ENCODE assay signal across 8 cellular contexts in genomic region chr6:19805146-19805515, GRCh38. TPM values are rescaled to one million over a fixed set of nuclear protein-coding genes. Genes with fewer than 3 reads are reported as not detected.
DNase-seq lines count a peak whose midpoint lies in the region; ATAC-seq lines count a peak whose summit lies in the region.

No MANE protein-coding gene starts in this region.

- intact Hi-C loops in activated T-helper 1 cell treated with anti-CD3 and anti-CD28 coated beads, Interleukin-12 subunit alpha, Interleukin-12 subunit beta, Interleukin-2, Interleukin-4 antibody, amounts not matched to agents 30 ng/mL and 10 ng/mL and 1 ng/mL, durations not matched to agents 14 hours and 24 hours and 36 hours (cut with micrococcal nuclease): no loop called here

- DNase-seq in NCI-H82 (lab: John Stamatoyannopoulos, UW) (peak; percentile 47), NCI-H82 treated with DMSO at 0.1 percent for 48 hours (lab: John Stamatoyannopoulos, UW; ENCODE audit: unreplicated experiment) (no peak), inferior parietal cortex (ENCODE audit: extremely low spot score) (peak; percentile 22), superior temporal gyrus (ENCODE audit: extremely low spot score) (peak; percentile 22)
- no peak for DNase-seq in activated T-helper 1 cell treated with anti-CD3 and anti-CD28 coated beads, Interleukin-12 subunit alpha, Interleukin-12 subunit beta, Interleukin-2, Interleukin-4 antibody, amounts not matched to agents 30 ng/mL and 10 ng/mL and 1 ng/mL, durations not matched to agents 14 hours and 24 hours and 36 hours (ENCODE audit: low spot score)

- no peak for ATAC-seq in GM21529 (IDR thresholded peaks at IDR 0.05; ENCODE audit: unreplicated experiment)
- no peak for ATAC-seq in GM18861 (IDR thresholded peaks at IDR 0.05; ENCODE audit: unreplicated experiment)
- no peak for ATAC-seq in GM18907 (IDR thresholded peaks at IDR 0.05; ENCODE audit: unreplicated experiment)

- H3K27ac Mint-ChIP-seq in activated T-helper 1 cell treated with anti-CD3 and anti-CD28 coated beads, Interleukin-12 subunit alpha, Interleukin-12 subunit beta, Interleukin-2, Interleukin-4 antibody, amounts not matched to agents 30 ng/mL and 10 ng/mL and 1 ng/mL, durations not matched to agents 14 hours and 24 hours and 36 hours: no peak overlapping the region

- no peaks in the 10 kb centered on the region for H3K9me3 Mint-ChIP-seq in activated T-helper 1 cell treated with anti-CD3 and anti-CD28 coated beads, Interleukin-12 subunit alpha, Interleukin-12 subunit beta, Interleukin-2, Interleukin-4 antibody, amounts not matched to agents 30 ng/mL and 10 ng/mL and 1 ng/mL, durations not matched to agents 14 hours and 24 hours and 36 hours

- H3K36me3 Mint-ChIP-seq in activated T-helper 1 cell treated with anti-CD3 and anti-CD28 coated beads, Interleukin-12 subunit alpha, Interleukin-12 subunit beta, Interleukin-2, Interleukin-4 antibody, amounts not matched to agents 30 ng/mL and 10 ng/mL and 1 ng/mL, durations not matched to agents 14 hours and 24 hours and 36 hours (ENCODE audit: low read depth): peaks cover 1% of the 10 kb centered on the region

- peak overlapping the region; percentile 71 for H3K4me3 Mint-ChIP-seq in activated T-helper 1 cell treated with anti-CD3 and anti-CD28 coated beads, Interleukin-12 subunit alpha, Interleukin-12 subunit beta, Interleukin-2, Interleukin-4 antibody, amounts not matched to agents 30 ng/mL and 10 ng/mL and 1 ng/mL, durations not matched to agents 14 hours and 24 hours and 36 hours

- peaks cover 18% of the 10 kb centered on the region for H3K27me3 Mint-ChIP-seq in activated T-helper 1 cell treated with anti-CD3 and anti-CD28 coated beads, Interleukin-12 subunit alpha, Interleukin-12 subunit beta, Interleukin-2, Interleukin-4 antibody, amounts not matched to agents 30 ng/mL and 10 ng/mL and 1 ng/mL, durations not matched to agents 14 hours and 24 hours and 36 hours (ENCODE audit: insufficient read depth)

- H3K4me1 Mint-ChIP-seq in activated T-helper 1 cell treated with anti-CD3 and anti-CD28 coated beads, Interleukin-12 subunit alpha, Interleukin-12 subunit beta, Interleukin-2, Interleukin-4 antibody, amounts not matched to agents 30 ng/mL and 10 ng/mL and 1 ng/mL, durations not matched to agents 14 hours and 24 hours and 36 hours (ENCODE audit: low read depth): peaks cover 6% of the 10 kb centered on the region

RNA-seq across cellular contexts. Expression of gene ID4, which starts 32.0 kb away (rescaled TPM):
- total RNA-seq in activated T-helper 1 cell treated with anti-CD3 and anti-CD28 coated beads, Interleukin-12 subunit alpha, Interleukin-12 subunit beta, Interleukin-2, Interleukin-4 antibody, amounts not matched to agents 30 ng/mL and 10 ng/mL and 1 ng/mL, durations not matched to agents 14 hours and 24 hours and 36 hours: not detected in 2 replicates

Comparison
In these comparisons a context has a peak if more than half of its experiments do, and no peak if none do; other contexts are left out.
1. DNase-seq: peak in NCI-H82 (single experiment), inferior parietal cortex (single experiment) and superior temporal gyrus (single experiment); none in NCI-H82 treated with DMSO at 0.1 percent for 48 hours (single experiment) and activated T-helper 1 cell treated with anti-CD3 and anti-CD28 coated beads, Interleukin-12 subunit alpha, Interleukin-12 subunit beta, Interleukin-2, Interleukin-4 antibody, amounts not matched to agents 30 ng/mL and 10 ng/mL and 1 ng/mL, durations not matched to agents 14 hours and 24 hours and 36 hours (single experiment).